ENCODE assay signal across 1 cellular context in genomic region chr9:100730126-100730525, GRCh38.
TF ChIP-seq lines count a peak whose summit lies in the region.

No MANE protein-coding gene starts in this region.

TF ChIP-seq in SK-N-SH, 30 proteins besides CTCF, POLR2A, EP300 and RAD21 (continued from another document):
- TF ChIP-seq, protein P1, sequence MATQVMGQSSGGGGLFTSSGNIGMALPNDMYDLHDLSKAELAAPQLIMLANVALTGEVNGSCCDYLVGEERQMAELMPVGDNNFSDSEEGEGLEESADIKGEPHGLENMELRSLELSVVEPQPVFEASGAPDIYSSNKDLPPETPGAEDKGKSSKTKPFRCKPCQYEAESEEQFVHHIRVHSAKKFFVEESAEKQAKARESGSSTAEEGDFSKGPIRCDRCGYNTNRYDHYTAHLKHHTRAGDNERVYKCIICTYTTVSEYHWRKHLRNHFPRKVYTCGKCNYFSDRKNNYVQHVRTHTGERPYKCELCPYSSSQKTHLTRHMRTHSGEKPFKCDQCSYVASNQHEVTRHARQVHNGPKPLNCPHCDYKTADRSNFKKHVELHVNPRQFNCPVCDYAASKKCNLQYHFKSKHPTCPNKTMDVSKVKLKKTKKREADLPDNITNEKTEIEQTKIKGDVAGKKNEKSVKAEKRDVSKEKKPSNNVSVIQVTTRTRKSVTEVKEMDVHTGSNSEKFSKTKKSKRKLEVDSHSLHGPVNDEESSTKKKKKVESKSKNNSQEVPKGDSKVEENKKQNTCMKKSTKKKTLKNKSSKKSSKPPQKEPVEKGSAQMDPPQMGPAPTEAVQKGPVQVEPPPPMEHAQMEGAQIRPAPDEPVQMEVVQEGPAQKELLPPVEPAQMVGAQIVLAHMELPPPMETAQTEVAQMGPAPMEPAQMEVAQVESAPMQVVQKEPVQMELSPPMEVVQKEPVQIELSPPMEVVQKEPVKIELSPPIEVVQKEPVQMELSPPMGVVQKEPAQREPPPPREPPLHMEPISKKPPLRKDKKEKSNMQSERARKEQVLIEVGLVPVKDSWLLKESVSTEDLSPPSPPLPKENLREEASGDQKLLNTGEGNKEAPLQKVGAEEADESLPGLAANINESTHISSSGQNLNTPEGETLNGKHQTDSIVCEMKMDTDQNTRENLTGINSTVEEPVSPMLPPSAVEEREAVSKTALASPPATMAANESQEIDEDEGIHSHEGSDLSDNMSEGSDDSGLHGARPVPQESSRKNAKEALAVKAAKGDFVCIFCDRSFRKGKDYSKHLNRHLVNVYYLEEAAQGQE (IDR thresholded peaks at IDR 0.05; ENCODE audit: low read depth, low read length), result no peak
- TF ChIP-seq CHD2 (IDR thresholded peaks at IDR 0.05; ENCODE audit: low read length, partially characterized antibody), result no peak
- TF ChIP-seq SIN3A (IDR thresholded peaks at IDR 0.05; ENCODE audit: borderline replicate concordance, low read depth, low read length), result no peak
- no peak for TF ChIP-seq SMC3 (IDR thresholded peaks at IDR 0.05; ENCODE audit: low read depth, low read length)
- TF ChIP-seq RFX5 (IDR thresholded peaks at IDR 0.05; ENCODE audit: low read length), result no peak
- TF ChIP-seq, protein P2, sequence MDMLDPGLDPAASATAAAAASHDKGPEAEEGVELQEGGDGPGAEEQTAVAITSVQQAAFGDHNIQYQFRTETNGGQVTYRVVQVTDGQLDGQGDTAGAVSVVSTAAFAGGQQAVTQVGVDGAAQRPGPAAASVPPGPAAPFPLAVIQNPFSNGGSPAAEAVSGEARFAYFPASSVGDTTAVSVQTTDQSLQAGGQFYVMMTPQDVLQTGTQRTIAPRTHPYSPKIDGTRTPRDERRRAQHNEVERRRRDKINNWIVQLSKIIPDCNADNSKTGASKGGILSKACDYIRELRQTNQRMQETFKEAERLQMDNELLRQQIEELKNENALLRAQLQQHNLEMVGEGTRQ (IDR thresholded peaks at IDR 0.05; ENCODE audit: borderline replicate concordance, low read depth, low read length), result no peak
- no peak for TF ChIP-seq USF1 (IDR thresholded peaks at IDR 0.05; ENCODE audit: borderline replicate concordance, low read depth)
- no peak for TF ChIP-seq POLR2AphosphoS5 (IDR thresholded peaks at IDR 0.05; ENCODE audit: low read depth, low read length)
- TF ChIP-seq TEAD4 (IDR thresholded peaks at IDR 0.05; ENCODE audit: borderline replicate concordance, insufficient read depth), result no peak
